Comparison of ENCODE assay signal across 17 cellular contexts in genomic region chr4:186473933-186474332, GRCh38.
DNase-seq lines count a peak whose midpoint lies in the region; ATAC-seq, FAIRE-seq and TF ChIP-seq lines count a peak whose summit lies in the region.
"Had no signal": no experiment of that assay in that cellular context is flagged by ENCODE, and none has a peak within 500 bp of the region (broad histone marks: within the 10 kb centered on the region; RNA-seq: fewer than 3 reads in every experiment).

No MANE protein-coding gene starts in this region.

- POLR2A ChIA-PET in K562 (lab: Yijun Ruan, JAX), result interaction anchor here (1.3 kb wide), 1 partner anchor 15 kb away, joined by 4 read pairs; no protein-coding TSS in a partner anchor

- intact Hi-C loops in K562 (cut with micrococcal nuclease) (loop anchor here (1.0 kb wide), 1 partner anchor 113 kb away; no protein-coding TSS in a partner anchor), vagina (cut with DNase I) (no loop called here)

- WGBS in K562 (ENCODE audit: insufficient coverage, low coverage, missing lambda C conversion rate), result 29% methylated on average over 4 of the region's 6 CpGs

- H3K4me3 Mint-ChIP-seq in progenitor cell of endocrine pancreas (ENCODE audit: low read depth), result no peak overlapping the region
- H3K4me3 Mint-ChIP-seq: B cell; CD8-positive, alpha-beta T cell had no signal

- no peak overlapping the region for H2AFZ ChIP-seq in K562 (ENCODE audit: low read depth, low read length)

- ATAC-seq in K562 (peak; percentile 86), HG03442 (IDR thresholded peaks at IDR 0.05; ENCODE audit: unreplicated experiment) (no peak)
- ATAC-seq: CD8-positive, alpha-beta T cell had no signal

- no peak overlapping the region for H3K4me2 ChIP-seq in K562 (ENCODE audit: insufficient read depth, low read length)
- H3K4me2 ChIP-seq: BLaER1 treated with 17β-estradiol and CSF1 and Interleukin-3, amounts not matched to agents 10 nM and 100 nM had no signal

- no peak for TF ChIP-seq EP300 in K562 (IDR thresholded peaks at IDR 0.05; ENCODE audit: low read length)

- BruUV-seq in K562 (replicated peaks; lab: Mats Ljungman, UMichigan), result no TSS peak

- H3K36me3 ChIP-seq in K562 (ENCODE audit: control insufficient read depth, insufficient read depth, low read length) (no peaks in the 10 kb centered on the region; the same call in 2 of the 3 replicates), vagina (no peaks in the 10 kb centered on the region)
- H3K36me3 ChIP-seq: BLaER1 treated with 17β-estradiol and CSF1 and Interleukin-3, amounts not matched to agents 10 nM and 100 nM had no signal

- H3K4me3 ChIP-seq in K562 (no peak overlapping the region), vagina (no peak overlapping the region)
- H3K4me3 ChIP-seq: BLaER1 treated with 17β-estradiol and CSF1 and Interleukin-3, amounts not matched to agents 10 nM and 100 nM had no signal

- H3K27ac ChIP-seq in K562 (ENCODE audit: extremely low read depth, low read depth, low read length) (no peak overlapping the region), vagina (no peak overlapping the region)
- H3K27ac ChIP-seq: BLaER1 treated with 17β-estradiol and CSF1 and Interleukin-3, amounts not matched to agents 10 nM and 100 nM had no signal

- no peak for TF ChIP-seq RAD21 in K562 (CRISPR knock-in tag; conservative IDR thresholded peaks at IDR 0.05 in 1 of 2, IDR thresholded peaks at IDR 0.05 in 1 of 2)

- H3K27me3 Mint-ChIP-seq in progenitor cell of endocrine pancreas, result no peaks in the 10 kb centered on the region
- H3K27me3 Mint-ChIP-seq: B cell had no signal

- H3K36me3 Mint-ChIP-seq in progenitor cell of endocrine pancreas (ENCODE audit: insufficient read depth), result no peaks in the 10 kb centered on the region
- H3K36me3 Mint-ChIP-seq: CD8-positive, alpha-beta T cell had no signal

- no peaks in the 10 kb centered on the region for H3K9me1 ChIP-seq in K562 (ENCODE audit: control insufficient read depth, insufficient read depth, low read length)

- DNase-seq in ELF-1 (ENCODE audit: low read depth, low spot score), result peak; percentile 60
- DNase-seq in K562 (ENCODE audit: extremely low read depth in 1 of 4, low spot score in 3 of 4), result peak in 2 of 4 experiments; percentile 9 to 14
- no peak for DNase-seq in progenitor cell of endocrine pancreas (ENCODE audit: low spot score, unreplicated experiment)
- DNase-seq in DMS153 treated with DMSO at 0.1 percent for 48 hours (lab: John Stamatoyannopoulos, UW; ENCODE audit: unreplicated experiment), result no peak
- no peak for DNase-seq in vagina (ENCODE audit: extremely low spot score in 2 of 2)
- no peak for DNase-seq in DMS79 treated with DMSO at 0.1 percent for 48 hours (lab: John Stamatoyannopoulos, UW)
- DNase-seq: Calu3; CD8-positive, alpha-beta T cell; DMS53; GDM1; GOT3; H7 had no signal

- peak overlapping the region; percentile 52 for H3K27ac Mint-ChIP-seq in progenitor cell of endocrine pancreas
- H3K27ac Mint-ChIP-seq: B cell; CD8-positive, alpha-beta T cell had no signal

- no peaks in the 10 kb centered on the region; the same call in 1 of the 2 replicates for H4K20me1 ChIP-seq in K562 (replicated peaks; ENCODE audit: control insufficient read depth, insufficient read depth, low read length)
- H4K20me1 ChIP-seq: BLaER1 treated with 17β-estradiol and CSF1 and Interleukin-3, amounts not matched to agents 10 nM and 100 nM had no signal

- H3K4me1 Mint-ChIP-seq in progenitor cell of endocrine pancreas (ENCODE audit: low read depth), result peaks cover 15% of the 10 kb centered on the region
- H3K4me1 Mint-ChIP-seq: B cell had no signal

- H3K27me3 ChIP-seq in K562 (ENCODE audit: control insufficient read depth in 2 of 2, insufficient read depth in 2 of 2, low read length in 2 of 2) (no peaks in the 10 kb centered on the region), vagina (no peaks in the 10 kb centered on the region)
- H3K27me3 ChIP-seq: BLaER1 treated with 17β-estradiol and CSF1 and Interleukin-3, amounts not matched to agents 10 nM and 100 nM had no signal

- CTCF ChIA-PET in K562 (lab: Yijun Ruan, JAX; ENCODE audit: low intra/inter-chr PET ratio), result interaction anchor here (0.6 kb wide), 1 partner anchor 110 kb away, joined by 3 read pairs; no protein-coding TSS in a partner anchor

- H3K9me3 ChIP-seq in K562 (replicated peaks; ENCODE audit: control insufficient read depth, insufficient read depth, low read depth, low read length), result no peaks in the 10 kb centered on the region
- no peaks in the 10 kb centered on the region for H3K9me3 ChIP-seq in vagina

- peak; percentile 58 for FAIRE-seq in K562 (lab: Jason Lieb, UNC)
- FAIRE-seq: GM12892, GM18507 had no signal

- no peak overlapping the region for H3K9ac ChIP-seq in K562 (ENCODE audit: insufficient read depth in 1 of 2, low read depth in 2 of 2, low read length in 2 of 2)
- H3K9ac ChIP-seq: BLaER1 treated with 17β-estradiol and CSF1 and Interleukin-3, amounts not matched to agents 10 nM and 100 nM had no signal

- TF ChIP-seq CTCF in K562 (IDR thresholded peaks at IDR 0.05 in 2 of 3, conservative IDR thresholded peaks at IDR 0.05 in 1 of 3; ENCODE audit: insufficient read depth in 2 of 3, low read depth in 1 of 3, low read length in 3 of 3) (no peak), progenitor cell of endocrine pancreas (IDR thresholded peaks at IDR 0.05; ENCODE audit: unreplicated experiment) (no peak), vagina (IDR thresholded peaks at IDR 0.05) (no peak)

- no peaks in the 10 kb centered on the region for H3K9me3 Mint-ChIP-seq in progenitor cell of endocrine pancreas (ENCODE audit: low read depth)
- H3K9me3 Mint-ChIP-seq: CD8-positive, alpha-beta T cell had no signal

- in situ Hi-C loops in K562 (cut with MboI), result no loop called here

- no peaks in the 10 kb centered on the region for H3K79me2 ChIP-seq in K562 (ENCODE audit: control insufficient read depth, insufficient read depth, low read length)

- TF ChIP-seq POLR2A in K562 (conservative IDR thresholded peaks at IDR 0.05), result no peak
- no peak for TF ChIP-seq POLR2A in vagina (IDR thresholded peaks at IDR 0.05)

- H3K4me1 ChIP-seq in K562 (replicated peaks in 1 of 2; ENCODE audit: control insufficient read depth in 2 of 2, insufficient read depth in 2 of 2, low read length in 2 of 2) (no peaks in the 10 kb centered on the region; a peak in 1 of 5 replicates), vagina (no peaks in the 10 kb centered on the region)
- H3K4me1 ChIP-seq: BLaER1 treated with 17β-estradiol and CSF1 and Interleukin-3, amounts not matched to agents 10 nM and 100 nM had no signal

TF ChIP-seq in K562, 482 proteins besides CTCF, POLR2A, EP300 and RAD21 (continues in another document):
- no peak for TF ChIP-seq RBM34 (IDR thresholded peaks at IDR 0.05; ENCODE audit: borderline replicate concordance, insufficient read depth, low read length)
- no peak for TF ChIP-seq ZNF311 (CRISPR knock-in tag; IDR thresholded peaks at IDR 0.05)
- TF ChIP-seq SPI1 (IDR thresholded peaks at IDR 0.05; ENCODE audit: borderline replicate concordance, low read depth, low read length), result no peak
- TF ChIP-seq ZNF146 (CRISPR knock-in tag; IDR thresholded peaks at IDR 0.05; ENCODE audit: unreplicated experiment), result no peak
- no peak for TF ChIP-seq NCOA2 (IDR thresholded peaks at IDR 0.05; ENCODE audit: partially characterized antibody in 2 of 2)
- no peak for TF ChIP-seq IRF2 (CRISPR knock-in tag; IDR thresholded peaks at IDR 0.05)
- TF ChIP-seq FOXJ3 (CRISPR knock-in tag; IDR thresholded peaks at IDR 0.05), result no peak
- no peak for TF ChIP-seq POLR3G (IDR thresholded peaks at IDR 0.05; ENCODE audit: extremely low read depth, insufficient read length, insufficient replicate concordance)
- no peak for TF ChIP-seq ZNF77 (CRISPR knock-in tag; IDR thresholded peaks at IDR 0.05)
- TF ChIP-seq HDAC6 (IDR thresholded peaks at IDR 0.05; ENCODE audit: low read depth, low read length), result no peak
- TF ChIP-seq RREB1 (CRISPR knock-in tag; IDR thresholded peaks at IDR 0.05), result no peak
- TF ChIP-seq HMGN3 (IDR thresholded peaks at IDR 0.05; ENCODE audit: borderline replicate concordance, extremely low read depth, insufficient read length, low read depth, low read length), result no peak
